ENCODE assay signal across 8 cellular contexts in the genomic region with DNA sequence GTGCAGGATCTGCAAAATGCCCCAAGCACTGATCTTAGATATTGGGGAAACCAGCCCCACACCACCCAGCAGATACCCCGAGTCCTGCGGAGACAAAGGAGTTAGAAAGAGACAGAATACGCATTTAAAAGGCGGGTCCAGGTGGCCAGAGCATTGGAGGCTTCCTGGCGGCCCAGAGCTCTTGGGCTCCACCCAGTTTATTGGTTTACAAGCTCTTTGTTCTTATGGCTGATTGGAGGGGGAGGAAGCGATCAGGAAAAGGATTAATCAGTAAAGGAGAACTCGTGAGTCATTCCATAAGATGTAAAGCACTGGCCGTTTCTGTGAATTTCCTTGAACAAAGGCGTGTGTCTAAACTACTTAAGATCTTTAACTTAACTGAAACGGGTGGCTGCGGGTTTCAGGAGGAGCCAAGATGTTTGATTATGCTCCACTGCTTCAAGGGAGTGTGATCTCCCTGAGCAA. TPM values are rescaled to one million over a fixed set of nuclear protein-coding genes. Genes with fewer than 3 reads are reported as not detected.
DNase-seq lines count a peak whose midpoint lies in the region; ATAC-seq and TF ChIP-seq lines count a peak whose summit lies in the region.

No MANE protein-coding gene starts in this region.

- H3K27ac Mint-ChIP-seq in activated naive CD4-positive, alpha-beta T cell treated with anti-CD3 and anti-CD28 coated beads for 36 hours, result peak overlapping the region; percentile 77
- peak overlapping the region; percentile 96 to 98 for H3K27ac Mint-ChIP-seq in natural killer cell

- no peak for DNase-seq in activated naive CD4-positive, alpha-beta T cell treated with anti-CD3 and anti-CD28 coated beads for 36 hours
- no peak for DNase-seq in activated naive CD4-positive, alpha-beta T cell (lab: John Stamatoyannopoulos, UW)
- DNase-seq in SJCRH30, result peak; percentile 11 to 24
- DNase-seq in natural killer cell, result no peak

- no peak for TF ChIP-seq CTCF in natural killer cell (IDR thresholded peaks at IDR 0.05)

- H3K4me3 ChIP-seq in SJCRH30 (peak overlapping the region; percentile 68), endocrine pancreas (ENCODE audit: control insufficient read depth, insufficient read depth, low read length) (peak overlapping the region; percentile 77)

- intact Hi-C loops in activated naive CD4-positive, alpha-beta T cell treated with anti-CD3 and anti-CD28 coated beads for 36 hours (cut with micrococcal nuclease), result no loop called here
- intact Hi-C loops in natural killer cell (cut with micrococcal nuclease), result no loop called here

- H3K9me3 Mint-ChIP-seq in activated naive CD4-positive, alpha-beta T cell treated with anti-CD3 and anti-CD28 coated beads for 36 hours, result peaks cover 14% of the 10 kb centered on the region
- H3K9me3 Mint-ChIP-seq in natural killer cell, result no peaks in the 10 kb centered on the region

- peaks cover 17% of the 10 kb centered on the region for H3K36me3 ChIP-seq in SJCRH30
- no peaks in the 10 kb centered on the region for H3K36me3 ChIP-seq in endocrine pancreas (ENCODE audit: control insufficient read depth, insufficient read depth, low read length)

- H3K27me3 Mint-ChIP-seq in activated naive CD4-positive, alpha-beta T cell treated with anti-CD3 and anti-CD28 coated beads for 36 hours (ENCODE audit: low read depth), result no peaks in the 10 kb centered on the region
- no peaks in the 10 kb centered on the region for H3K27me3 Mint-ChIP-seq in natural killer cell (ENCODE audit: low read depth in 2 of 2)

- H3K4me3 Mint-ChIP-seq in activated naive CD4-positive, alpha-beta T cell treated with anti-CD3 and anti-CD28 coated beads for 36 hours, result peak overlapping the region; percentile 84
- H3K4me3 Mint-ChIP-seq in natural killer cell, result peak overlapping the region; percentile 96

- peak overlapping the region; percentile 62 for H3K27ac ChIP-seq in SJCRH30

- peaks cover 57% of the 10 kb centered on the region for H3K36me3 Mint-ChIP-seq in activated naive CD4-positive, alpha-beta T cell treated with anti-CD3 and anti-CD28 coated beads for 36 hours (ENCODE audit: low read depth)
- no peaks in the 10 kb centered on the region for H3K36me3 Mint-ChIP-seq in natural killer cell

- H3K27me3 ChIP-seq in SJCRH30 (no peaks in the 10 kb centered on the region), endocrine pancreas (ENCODE audit: control insufficient read depth, insufficient read depth, low read length) (no peaks in the 10 kb centered on the region)

- H3K4me1 Mint-ChIP-seq in activated naive CD4-positive, alpha-beta T cell treated with anti-CD3 and anti-CD28 coated beads for 36 hours (ENCODE audit: low read depth), result peaks cover 21% of the 10 kb centered on the region
- H3K4me1 Mint-ChIP-seq in natural killer cell, result peaks cover 29 to 30% of the 10 kb centered on the region in 2 donors

- CTCF ChIA-PET in activated naive CD4-positive, alpha-beta T cell treated with anti-CD3 and anti-CD28 coated beads for 36 hours (lab: Charles Lee), result no interaction called here

- H3K4me1 ChIP-seq in SJCRH30 (no peaks in the 10 kb centered on the region), endocrine pancreas (ENCODE audit: control insufficient read depth, insufficient read depth, low read length) (no peaks in the 10 kb centered on the region)

- ATAC-seq in natural killer cell, result no peak
- no peak for ATAC-seq in HG02798 (IDR thresholded peaks at IDR 0.05; ENCODE audit: poor library complexity, unreplicated experiment)
- no peak for ATAC-seq in HG03520 (IDR thresholded peaks at IDR 0.05; ENCODE audit: unreplicated experiment)
- no peak for ATAC-seq in HG03039 (IDR thresholded peaks at IDR 0.05; ENCODE audit: unreplicated experiment)

- peak overlapping the region; percentile 86 for H3K9ac ChIP-seq in endocrine pancreas (ENCODE audit: control insufficient read depth, insufficient read depth, low read length)

- H3K9me3 ChIP-seq in SJCRH30 (replicated peaks) (no peaks in the 10 kb centered on the region), endocrine pancreas (ENCODE audit: control insufficient read depth, low read length) (no peaks in the 10 kb centered on the region)

RNA-seq across cellular contexts. Expression of a gene that starts 0.9 kb away (rescaled TPM):
- total RNA-seq in activated naive CD4-positive, alpha-beta T cell treated with anti-CD3 and anti-CD28 coated beads for 36 hours, result 10 to 100 TPM; 17.5 to 20.2 TPM
- total RNA-seq in SJCRH30 (2014; rRNA removed; shearing (Covaris generic)), result 10.5 and 14.5 TPM in 2 replicates
- total RNA-seq in natural killer cell, result 10 to 100 TPM; 54.9 to 58.9 (median 55.1) TPM

RNA-seq across cellular contexts. Expression of a gene that starts 20.5 kb away (rescaled TPM):
- total RNA-seq in activated naive CD4-positive, alpha-beta T cell treated with anti-CD3 and anti-CD28 coated beads for 36 hours, result 1 to 10 TPM; 8.7 to 9.2 TPM
- 12.7 and 13.0 TPM in 2 replicates for total RNA-seq in SJCRH30 (2014; rRNA removed; shearing (Covaris generic))
- total RNA-seq in natural killer cell, result 10 to 100 TPM; 23.4 to 25.7 (median 23.9) TPM

RNA-seq across cellular contexts. Expression of a gene that starts 35.9 kb away (rescaled TPM):
- total RNA-seq in activated naive CD4-positive, alpha-beta T cell treated with anti-CD3 and anti-CD28 coated beads for 36 hours, result 1 to 10 TPM; 3.9 to 4.4 TPM
- 5.4 and 6.8 TPM in 2 replicates for total RNA-seq in SJCRH30 (2014; rRNA removed; shearing (Covaris generic))
- total RNA-seq in natural killer cell, result 10 to 100 TPM; 13.0 to 14.5 (median 14.3) TPM

RNA-seq across cellular contexts. Expression of a gene that starts 38.3 kb away (rescaled TPM):
- 10 to 100 TPM; 12.7 to 13.3 TPM for total RNA-seq in activated naive CD4-positive, alpha-beta T cell treated with anti-CD3 and anti-CD28 coated beads for 36 hours
- 11.1 and 14.2 TPM in 2 replicates for total RNA-seq in SJCRH30 (2014; rRNA removed; shearing (Covaris generic))
- 10 to 100 TPM; 25.2 to 51.2 (median 38.3) TPM for total RNA-seq in natural killer cell

Comparison
In these comparisons a context has a peak if more than half of its experiments do, and no peak if none do; other contexts are left out.
1. DNase-seq: peak in SJCRH30 (2 of 2); none in activated naive CD4-positive, alpha-beta T cell treated with anti-CD3 and anti-CD28 coated beads for 36 hours (single experiment), activated naive CD4-positive, alpha-beta T cell (0 of 4) and natural killer cell (single experiment).